In genomic region chr14:37048666-37049071, GRCh38 we compare ENCODE assay signal across 19 cellular contexts.
DNase-seq lines count a peak whose midpoint lies in the region; ATAC-seq and TF ChIP-seq lines count a peak whose summit lies in the region.
"Had no signal": no experiment of that assay in that cellular context is flagged by ENCODE, and none has a peak within 500 bp of the region (broad histone marks: within the 10 kb centered on the region; RNA-seq: fewer than 3 reads in every experiment).

No MANE protein-coding gene starts in this region.

- intact Hi-C loops in PC-3 (cut with micrococcal nuclease): loop anchor here (1.0 to 2.0 kb wide), 2 partner anchors 66 kb away; no protein-coding TSS in a partner anchor

- H3K27ac ChIP-seq in PC-3 (ENCODE audit: low read length) (peak overlapping the region; percentile 77), brain microvascular endothelial cell (no peak overlapping the region)
- H3K27ac ChIP-seq: C4-2B, cardiac muscle cell had no signal

- H3K27me3 ChIP-seq in PC-3 (ENCODE audit: low read length): no peaks in the 10 kb centered on the region
- H3K27me3 ChIP-seq in brain microvascular endothelial cell (replicated peaks): no peaks in the 10 kb centered on the region
- H3K27me3 ChIP-seq: cardiac muscle cell had no signal

- in situ Hi-C loops in brain microvascular endothelial cell (cut with HindIII; ENCODE audit: low pct_ligation_motif_present, low sequenced_read_pairs): no loop called here

- peaks cover 8% of the 10 kb centered on the region for H3F3A ChIP-seq in PC-3 (ENCODE audit: low read length, unreplicated experiment)

- no peaks in the 10 kb centered on the region for H3K79me2 ChIP-seq in PC-3 (ENCODE audit: low read length)

- H2AFZ ChIP-seq in PC-3 (ENCODE audit: low read length): no peak overlapping the region

- H3K4me1 ChIP-seq in PC-3 (ENCODE audit: insufficient read depth, low read length): peaks cover 34% of the 10 kb centered on the region

- H3K9me3 ChIP-seq in PC-3 (ENCODE audit: low read length): no peaks in the 10 kb centered on the region
- H3K9me3 ChIP-seq: mucosa of descending colon had no signal

- no peaks in the 10 kb centered on the region for H3K9me2 ChIP-seq in PC-3 (replicated peaks; ENCODE audit: low read length)

- DNase-seq in ELR (ENCODE audit: low read depth): peak; percentile 8
- DNase-seq in PC-3: peak; percentile 94
- peak; percentile 54 for DNase-seq in brain microvascular endothelial cell
- DNase-seq in kidney tubule cell (ENCODE audit: low spot score): peak; percentile 68
- DNase-seq in GM19240 (ENCODE audit: insufficient read length, low spot score): no peak
- no peak for DNase-seq in SKM-1 treated with dmso at 0.1 percent for 144 hours (lab: John Stamatoyannopoulos, UW; ENCODE audit: unreplicated experiment)
- DNase-seq: activated CD4-positive, alpha-beta memory T cell treated with anti-CD3 and anti-CD28 coated beads, Interleukin-2, amount 10 ng/mL, durations not matched to agents 7 days and 5 days; activated effector memory CD4-positive, alpha-beta T cell treated with Interleukin-2 at 50 U/mL for 16 hours; foreskin fibroblast; mucosa of descending colon; NCI-H1436; NCI-H2107; NCI-H510A treated with DMSO at 0.1 percent for 48 hours; nephron progenitor cell; substantia nigra had no signal

- H3K9ac ChIP-seq in PC-3 (ENCODE audit: low read length): no peak overlapping the region

- ATAC-seq in PC-3: peak; percentile 89
- ATAC-seq in GM21717 (IDR thresholded peaks at IDR 0.05; ENCODE audit: unreplicated experiment): no peak
- ATAC-seq in HG02852 (IDR thresholded peaks at IDR 0.05; ENCODE audit: unreplicated experiment): no peak
- ATAC-seq: mucosa of descending colon had no signal

- POLR2A ChIA-PET in PC-3 (lab: Charles Lee; ENCODE audit: unreplicated experiment): no interaction called here

- H3K4me2 ChIP-seq in PC-3 (ENCODE audit: low read length): peak overlapping the region; percentile 77

- CTCF ChIA-PET in PC-3 (lab: Charles Lee): interaction anchor here (0.6 kb wide), 1 partner anchor 29 kb away, joined by 3 read pairs; no protein-coding TSS in a partner anchor

- H3K36me3 ChIP-seq in PC-3 (ENCODE audit: low read depth, low read length): no peaks in the 10 kb centered on the region
- no peaks in the 10 kb centered on the region for H3K36me3 ChIP-seq in brain microvascular endothelial cell (replicated peaks)
- H3K36me3 ChIP-seq: cardiac muscle cell had no signal

- TF ChIP-seq CTCF in PC-3 (conservative IDR thresholded peaks at IDR 0.05; ENCODE audit: low read depth, low read length) (no peak), brain microvascular endothelial cell (IDR thresholded peaks at IDR 0.05; ENCODE audit: low read depth, low read length, missing control alignments) (no peak)

- BruUV-seq in PC-3 (replicated peaks; lab: Mats Ljungman, UMichigan): no TSS peak

- H3K4me3 ChIP-seq in PC-3 (ENCODE audit: low read length) (peak overlapping the region; percentile 29; the same call in 1 of the 2 replicates), brain microvascular endothelial cell (ENCODE audit: low read depth, low read length) (no peak overlapping the region)
- H3K4me3 ChIP-seq: cardiac muscle cell, mucosa of descending colon had no signal

- H4K20me1 ChIP-seq in PC-3 (ENCODE audit: low read length): no peaks in the 10 kb centered on the region

Comparison
In these comparisons a context has a peak if more than half of its experiments do, and no peak if none do; other contexts are left out.
1. DNase-seq: peak in ELR (single experiment), PC-3 (single experiment), brain microvascular endothelial cell (single experiment) and kidney tubule cell (single experiment); none in GM19240 (single experiment) and SKM-1 treated with dmso at 0.1 percent for 144 hours (single experiment).